In genomic region chr13:80338781-80339577, GRCh38 we compare ENCODE assay signal across 8 cellular contexts. TPM values are rescaled to one million over a fixed set of nuclear protein-coding genes. Genes with fewer than 3 reads are reported as not detected.
DNase-seq lines count a peak whose midpoint lies in the region; ATAC-seq, FAIRE-seq and TF ChIP-seq lines count a peak whose summit lies in the region.

No MANE protein-coding gene starts in this region.

- no peak for TF ChIP-seq POLR2A in HepG2 (IDR thresholded peaks at IDR 0.05; ENCODE audit: insufficient read depth in 1 of 2, low read depth in 2 of 2, low read length in 2 of 2)

- H3K9me3 ChIP-seq in HEK293 (ENCODE audit: control insufficient read depth, insufficient read depth, low read depth, low read length): no peaks in the 10 kb centered on the region
- no peaks in the 10 kb centered on the region for H3K9me3 ChIP-seq in HepG2 (ENCODE audit: low read length)
- H3K9me3 ChIP-seq in stomach smooth muscle (ENCODE audit: control insufficient read depth in 2 of 2, low read length in 2 of 2): no peaks in the 10 kb centered on the region

- no peak overlapping the region for H2AFZ ChIP-seq in HepG2 (ENCODE audit: low read length)

- intact Hi-C loops in dorsolateral prefrontal cortex (cut with DNase I): loop anchor here (5.0 to 10.0 kb wide), 2 partner anchors 327 to 434 kb away; no protein-coding TSS in a partner anchor
- intact Hi-C loops in HepG2 (cut with micrococcal nuclease; ENCODE audit: unreplicated experiment): no loop called here

- H3K4me2 ChIP-seq in HepG2 (ENCODE audit: low read depth, low read length): peak overlapping the region; percentile 76

- H3K27me3 ChIP-seq in dorsolateral prefrontal cortex (no peaks in the 10 kb centered on the region), HepG2 (ENCODE audit: control insufficient read depth in 1 of 2, insufficient read depth in 2 of 2, low read length in 2 of 2) (no peaks in the 10 kb centered on the region; a peak in 1 of 5 replicates), stomach smooth muscle (ENCODE audit: control insufficient read depth in 1 of 2, insufficient read depth in 2 of 2, low read length in 2 of 2) (no peaks in the 10 kb centered on the region)

- peak overlapping the region; percentile 98 for H3K4me3 ChIP-seq in HEK293 (ENCODE audit: low read depth, low read length)
- peak overlapping the region; percentile 42 to 99 (median 91) for H3K4me3 ChIP-seq in dorsolateral prefrontal cortex
- peak overlapping the region; percentile 77 to 99 (median 97) for H3K4me3 ChIP-seq in HepG2 (replicated peaks in 1 of 3; ENCODE audit: insufficient read depth in 1 of 3, low read depth in 2 of 3, low read length in 3 of 3)
- peak overlapping the region; percentile 44 to 93 for H3K4me3 ChIP-seq in stomach smooth muscle (ENCODE audit: low read length in 2 of 2)

- peak; percentile 13 for ATAC-seq in HepG2
- ATAC-seq in GM19452 (IDR thresholded peaks at IDR 0.05; ENCODE audit: unreplicated experiment): no peak

- H3K4me1 ChIP-seq in HEK293 (ENCODE audit: control insufficient read depth, insufficient read depth, low read length) (no peaks in the 10 kb centered on the region), HepG2 (ENCODE audit: insufficient read depth, low read length) (peaks cover 45% of the 10 kb centered on the region), stomach smooth muscle (ENCODE audit: control insufficient read depth, insufficient read depth, low read length) (peaks cover 12% of the 10 kb centered on the region)

- no peak for TF ChIP-seq RAD21 in HepG2 (CRISPR knock-in tag; IDR thresholded peaks at IDR 0.05)

- peaks cover 36% of the 10 kb centered on the region for H4K20me1 ChIP-seq in HepG2 (ENCODE audit: insufficient read depth, low read length)

- in situ Hi-C loops in HepG2 (cut with HindIII; ENCODE audit: extremely low pct_ligation_motif_present, low pct_unique_long_range_greater_than_20kb): loop anchor here (25.0 kb wide), 1 partner anchor 927 kb away; the partner anchor contains the start of gene RBM26

- WGBS in HepG2 (ENCODE audit: low lambda C conversion rate): under 1% methylated on average over 31 of the region's 40 CpGs

- TF ChIP-seq CTCF in HEK293 (tag by site-specific recombination; IDR thresholded peaks at IDR 0.05): peak; percentile 85
- TF ChIP-seq CTCF in dorsolateral prefrontal cortex (IDR thresholded peaks at IDR 0.05 in 54 of 56, conservative IDR thresholded peaks at IDR 0.05 in 2 of 56; ENCODE audit: low read depth in 1 of 56, partially characterized antibody in 56 of 56): peak in 47 of 56 donors; percentile 8 to 63 (median 39)
- TF ChIP-seq CTCF in HepG2 (CRISPR knock-in tag; IDR thresholded peaks at IDR 0.05): peak; percentile 34

- no peak for TF ChIP-seq EP300 in HepG2 (IDR thresholded peaks at IDR 0.05; ENCODE audit: low read depth in 2 of 2, low read length in 2 of 2)
- no peak for TF ChIP-seq EP300 in HepG2 (CRISPR knock-in tag; IDR thresholded peaks at IDR 0.05; ENCODE audit: borderline replicate concordance)

- CTCF ChIA-PET in HEK293 (lab: Yijun Ruan, JAX): interaction anchor here (0.6 to 1.1 kb wide), 3 partner anchors 80 to 708 kb away, joined by 3 read pairs; no protein-coding TSS in a partner anchor
- CTCF ChIA-PET in HepG2 (lab: Yijun Ruan, JAX; ENCODE audit: low intra/inter-chr PET ratio, low total read pairs): no interaction called here

- H3K27ac ChIP-seq in HEK293 (ENCODE audit: extremely low read depth, low read depth, low read length) (peak overlapping the region; percentile 96), dorsolateral prefrontal cortex (peak overlapping the region; percentile 75 to 100 (median 97)), HepG2 (ENCODE audit: extremely low read length, insufficient read depth, low read length) (peak overlapping the region; percentile 96), stomach smooth muscle (ENCODE audit: low read length) (peak overlapping the region; percentile 87)

- H3K79me2 ChIP-seq in HepG2 (ENCODE audit: insufficient read depth, low read length): peaks cover 63% of the 10 kb centered on the region

- H3K9ac ChIP-seq in HepG2 (ENCODE audit: insufficient read depth, low read depth, low read length) (peak overlapping the region; percentile 95), stomach smooth muscle (ENCODE audit: low read length in 2 of 2) (peak overlapping the region; percentile 78 to 89)

- peak; percentile 87 for DNase-seq in EH (ENCODE audit: low read depth)
- DNase-seq in RKO (ENCODE audit: low spot score): peak; percentile 88
- DNase-seq in dorsolateral prefrontal cortex: peak; percentile 48 to 85 (median 74)
- DNase-seq in HepG2 (ENCODE audit: low spot score): peak; percentile 23
- DNase-seq in stimulated activated CD4-positive, alpha-beta T cell treated with anti-CD3 and anti-CD28 coated beads, Interleukin-4, amount 100 ng/mL, for 1 hour: no peak

- no peak for FAIRE-seq in HepG2 (lab: Jason Lieb, UNC)

- BruUV-seq in HepG2 (replicated peaks; lab: Mats Ljungman, UMichigan): no TSS peak

- POLR2A ChIA-PET in HEK293 (lab: Yijun Ruan, JAX): interaction anchor here (0.6 to 1.4 kb wide), 2 partner anchors 206 to 222 kb away, joined by 3 to 5 read pairs; no protein-coding TSS in a partner anchor
- POLR2A ChIA-PET in HepG2 (lab: Yijun Ruan, JAX): interaction anchor here (1.0 kb wide), 1 partner anchor 9 kb away, joined by 3 read pairs; no protein-coding TSS in a partner anchor

- H3K36me3 ChIP-seq in HEK293 (ENCODE audit: control insufficient read depth in 2 of 2, insufficient read depth in 1 of 2, low read length in 2 of 2) (peaks cover 0 to 28% of the 10 kb centered on the region in 2 experiments; a peak in 2 of 3 replicates), HepG2 (replicated peaks in 1 of 2; ENCODE audit: control insufficient read depth in 1 of 2, insufficient read depth in 2 of 2, low read length in 2 of 2) (peaks cover 5 to 9% of the 10 kb centered on the region in 2 experiments), stomach smooth muscle (ENCODE audit: control insufficient read depth in 2 of 2, insufficient read depth in 2 of 2, low read length in 2 of 2) (peaks cover 7 to 10% of the 10 kb centered on the region in 2 donors)

TF ChIP-seq in HEK293, 187 proteins besides CTCF, POLR2A, EP300 and RAD21 (continues in another document):
- TF ChIP-seq ZNF138 (tag by site-specific recombination; IDR thresholded peaks at IDR 0.05; ENCODE audit: borderline replicate concordance) (no peak), ZNF707 (tag by site-specific recombination; IDR thresholded peaks at IDR 0.05) (no peak), OVOL3 (tag by site-specific recombination; IDR thresholded peaks at IDR 0.05) (no peak), GLI4 (tag by site-specific recombination; IDR thresholded peaks at IDR 0.05) (no peak), ZNF354C (tag by site-specific recombination; IDR thresholded peaks at IDR 0.05; ENCODE audit: borderline replicate concordance, low read depth) (no peak), ZNF211 (tag by site-specific recombination; IDR thresholded peaks at IDR 0.05; ENCODE audit: low read depth) (no peak), ZNF140 (tag by site-specific recombination; IDR thresholded peaks at IDR 0.05) (no peak), ZNF473 (tag by site-specific recombination; IDR thresholded peaks at IDR 0.05) (no peak), KLF16 (tag by site-specific recombination; IDR thresholded peaks at IDR 0.05) (no peak; the same call in 1 of the 2 replicates), ZFP3 (tag by site-specific recombination; IDR thresholded peaks at IDR 0.05; ENCODE audit: low read depth) (no peak)

TF ChIP-seq in HepG2, 621 proteins besides CTCF, POLR2A, EP300 and RAD21 (continues in another document):
- no peak for TF ChIP-seq ZSCAN31 (CRISPR knock-in tag; IDR thresholded peaks at IDR 0.05; ENCODE audit: low read depth)
- TF ChIP-seq ZMYM4 (CRISPR knock-in tag; IDR thresholded peaks at IDR 0.05): 0 out of 2 replicates have a peak, but pooled peaks have one; percentile 16
- TF ChIP-seq NFKB2 (CRISPR knock-in tag; IDR thresholded peaks at IDR 0.05; ENCODE audit: borderline replicate concordance): peak; percentile 47; the same call in 1 of the 2 replicates
- peak; percentile 41; the same call in 1 of the 2 replicates for TF ChIP-seq MTA1 (CRISPR knock-in tag; IDR thresholded peaks at IDR 0.05; ENCODE audit: borderline replicate concordance)
- no peak for TF ChIP-seq NONO (IDR thresholded peaks at IDR 0.05)
- TF ChIP-seq NONO (CRISPR knock-in tag; conservative IDR thresholded peaks at IDR 0.05): peak; percentile 41; the same call in 1 of the 2 replicates
- peak; percentile 40; the same call in 1 of the 2 replicates for TF ChIP-seq ZNF768 (CRISPR knock-in tag; IDR thresholded peaks at IDR 0.05)

RNA-seq across cellular contexts. Expression of gene SPRY2, which starts 1.9 kb away (rescaled TPM):
- 10 to 100 TPM; 32.1 to 76.2 (median 48.1) TPM for total RNA-seq in dorsolateral prefrontal cortex
- total RNA-seq in HepG2 (2016; rRNA removed; fragmentation: Illumina TruSeq; extraction: Trizol): 7.4 and 9.8 TPM in 2 replicates
- total RNA-seq in HepG2 (2016; cell fraction: cytosol; rRNA removed; fragmentation: Illumina TruSeq; extraction: Trizol; ENCODE audit: low read depth): 4.1 and 5.1 TPM in 2 replicates
- total RNA-seq in HepG2 (2016; cell fraction: insoluble cytoplasmic fraction; rRNA removed; fragmentation: Illumina TruSeq; extraction: Trizol): 7.1 and 7.9 TPM in 2 replicates
- 12.8 and 12.9 TPM in 2 replicates for total RNA-seq in HepG2 (2016; cell fraction: membrane; rRNA removed; fragmentation: Illumina TruSeq; extraction: Trizol)
- total RNA-seq in HepG2 (2016; cell fraction: nucleus; rRNA removed; fragmentation: Illumina TruSeq; extraction: Trizol): 9.3 and 9.6 TPM in 2 replicates
- polyA plus RNA-seq in HepG2 (2011; rRNA removed): 21.4 and 25.1 TPM in 2 replicates
- 23.5 and 27.7 TPM in 2 replicates for polyA plus RNA-seq in HepG2 (2011; cell fraction: cytosol; rRNA removed)
- 13.8 and 14.2 TPM in 2 replicates for polyA plus RNA-seq in HepG2 (2011; cell fraction: nucleus; rRNA removed)
- 8.4 and 9.8 TPM in 2 replicates for polyA plus RNA-seq in HepG2 (2012)
- 4.9 and 5.4 TPM in 2 replicates for polyA plus RNA-seq in HepG2 (2016; cell fraction: cytosol; fragmentation: Illumina TruSeq; extraction: Trizol; ENCODE audit: low read depth)
- 12.2 and 12.8 TPM in 2 replicates for polyA plus RNA-seq in HepG2 (2016; cell fraction: insoluble cytoplasmic fraction; fragmentation: Illumina TruSeq; extraction: Trizol; ENCODE audit: low read depth)
- polyA plus RNA-seq in HepG2 (2016; cell fraction: membrane; fragmentation: Illumina TruSeq; extraction: Trizol; ENCODE audit: low read depth): 11.6 and 12.5 TPM in 2 replicates
- polyA plus RNA-seq in HepG2 (2016; cell fraction: nucleus; fragmentation: Illumina TruSeq; extraction: Trizol; ENCODE audit: insufficient read depth, low read depth): 16.3 and 17.0 TPM in 2 replicates
- polyA minus RNA-seq in HepG2 (2011; rRNA and poly(A)+ RNA removed; ENCODE audit: low replicate concordance): 7.9 and 33.9 TPM in 2 replicates
- polyA minus RNA-seq in HepG2 (2011; cell fraction: cytosol; rRNA and poly(A)+ RNA removed): 11.2 and 12.0 TPM in 2 replicates
- 12.7 and 13.4 TPM in 2 replicates for polyA minus RNA-seq in HepG2 (2011; cell fraction: nucleus; rRNA and poly(A)+ RNA removed)

Comparison
In these comparisons a context has a peak if more than half of its experiments do, and no peak if none do; other contexts are left out.
1. CTCF ChIP-seq: peak in every context shown above with its lines; median percentile 85 in HEK293; 39 in dorsolateral prefrontal cortex; 34 in HepG2.